In the genomic region with DNA sequence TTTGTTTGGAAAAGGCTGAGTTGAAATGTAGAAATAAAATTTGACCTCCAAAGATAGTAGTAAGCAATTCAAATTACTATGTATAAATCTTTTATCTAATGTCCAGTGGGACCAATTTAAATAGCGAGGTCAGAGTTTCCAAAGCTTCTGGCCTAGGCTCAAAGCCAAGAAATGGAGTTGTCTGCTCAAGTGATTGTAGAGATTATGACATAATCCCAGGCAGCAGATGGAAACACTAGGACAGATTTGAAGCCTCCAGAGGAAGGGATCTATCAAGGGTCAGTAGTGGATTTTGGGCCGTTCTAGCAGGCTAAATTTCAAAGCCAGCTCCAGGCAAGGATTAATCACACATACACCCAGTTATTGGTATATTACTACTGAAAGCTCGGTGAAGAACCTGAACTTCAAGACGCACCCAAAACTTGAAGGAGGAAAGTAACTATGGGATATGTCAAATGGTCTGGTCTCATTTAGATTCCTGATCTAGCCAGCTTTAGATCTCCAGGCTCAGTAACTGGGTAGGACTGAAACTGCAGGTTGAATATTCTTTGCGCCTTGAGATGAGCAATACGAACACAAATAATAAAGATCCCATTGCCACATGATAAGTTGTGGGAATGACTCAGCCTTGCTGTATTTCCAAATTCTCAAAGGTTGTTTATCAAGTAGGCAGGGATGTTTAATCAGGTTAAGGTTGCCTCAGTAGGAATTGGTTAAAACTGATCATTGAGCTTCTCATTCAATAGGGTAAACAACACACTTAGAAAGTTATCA, we compare ENCODE assay signal across 20 cellular contexts.
"Had no signal": no experiment of that assay in that cellular context is flagged by ENCODE, and none has a peak within 500 bp of the region (broad histone marks: within the 10 kb centered on the region; RNA-seq: fewer than 3 reads in every experiment).

No MANE protein-coding gene starts in this region.

- H3K9me3 ChIP-seq: colonic mucosa had no signal

- H2AFZ ChIP-seq: hepatocyte had no signal

- DNase-seq: activated CD4-positive, alpha-beta T cell treated with anti-CD3 and anti-CD28 coated beads for 48 hours; activated CD4-positive, CD25-positive, alpha-beta regulatory T cell; activated CD8-positive, alpha-beta memory T cell treated with anti-CD3 and anti-CD28 coated beads, Interleukin-2, amount 50 U/mL, for 4 hours; activated naive CD4-positive, alpha-beta T cell treated with anti-CD3 and anti-CD28 coated beads for 36 hours; activated T-cell treated with anti-CD3 and anti-CD28 coated beads, Interleukin-2, amount 50 U/mL, for 4 hours; anterior cingulate cortex; colonic mucosa; endodermal cell; erythroblast; midbrain; occipital lobe; posterior cingulate gyrus; T1000; transverse colon; uterus had no signal

- H3K27ac Mint-ChIP-seq: activated naive CD4-positive, alpha-beta T cell treated with anti-CD3 and anti-CD28 coated beads for 36 hours; brain; endodermal cell; stimulated activated naive CD8-positive, alpha-beta T cell treated with anti-CD3 and anti-CD28 coated beads, Interleukin-15, Interleukin-2, amounts not matched to agents 100 ng/mL and 50 ng/mL, for 24 hours had no signal

- ATAC-seq: activated T-cell treated with anti-CD3 and anti-CD28 coated beads, Interleukin-2, amount 50 U/mL, for 4 hours had no signal

- H3K36me3 ChIP-seq: colonic mucosa, suprapubic skin, transverse colon, uterus had no signal

- H3K79me2 ChIP-seq: hepatocyte had no signal

- H3K4me1 ChIP-seq: colonic mucosa, suprapubic skin, transverse colon, uterus had no signal

- H3K4me3 ChIP-seq: colonic mucosa, hepatocyte, suprapubic skin, transverse colon, uterus had no signal

- H3K4me1 Mint-ChIP-seq: brain; central memory CD8-positive, alpha-beta T cell; endodermal cell had no signal

- H3K27ac ChIP-seq: colonic mucosa, hepatocyte, suprapubic skin, transverse colon, uterus had no signal

- H3K4me2 ChIP-seq: hepatocyte had no signal

- H3K4me3 Mint-ChIP-seq: activated naive CD4-positive, alpha-beta T cell treated with anti-CD3 and anti-CD28 coated beads for 36 hours; activated T-cell treated with anti-CD3 and anti-CD28 coated beads, Interleukin-2, amount 50 U/mL, for 4 hours; brain; central memory CD8-positive, alpha-beta T cell; endodermal cell; stimulated activated naive CD8-positive, alpha-beta T cell treated with anti-CD3 and anti-CD28 coated beads, Interleukin-15, Interleukin-2, amounts not matched to agents 100 ng/mL and 50 ng/mL, for 24 hours had no signal

- H3K27me3 Mint-ChIP-seq: brain; central memory CD8-positive, alpha-beta T cell had no signal

- H3K27me3 ChIP-seq: colonic mucosa, hepatocyte, suprapubic skin, transverse colon, uterus had no signal
